Comparison of ENCODE assay signal across 28 cellular contexts in genomic region chr16:67647681-67648080, GRCh38.
"Had no signal": no experiment of that assay in that cellular context is flagged by ENCODE, and none has a peak within 500 bp of the region (broad histone marks: within the 10 kb centered on the region; RNA-seq: fewer than 3 reads in every experiment).

No MANE protein-coding gene starts in this region.

- H3K9me3 ChIP-seq: esophagus squamous epithelium, heart right ventricle, left ventricle myocardium inferior, stomach, tibial artery had no signal

- H3K36me3 ChIP-seq: esophagus squamous epithelium, heart right ventricle, left ventricle myocardium inferior, stomach, tibial artery had no signal

- H3K36me3 Mint-ChIP-seq: natural killer cell treated with Interleukin-12 subunit alpha and Interleukin-12 subunit beta and Interleukin-15 and Interleukin-18, amount 100 ng/mL, for 72 hours; type B pancreatic cell had no signal

- H3K27ac Mint-ChIP-seq: immature natural killer cell; memory B cell; natural killer cell treated with Interleukin-12 subunit alpha and Interleukin-12 subunit beta and Interleukin-15 and Interleukin-18, amount 100 ng/mL, for 72 hours; progenitor cell of endocrine pancreas; type B pancreatic cell had no signal

- H3K9me3 Mint-ChIP-seq: effector memory CD8-positive, alpha-beta T cell; immature natural killer cell; memory B cell; natural killer cell treated with Interleukin-12 subunit alpha and Interleukin-12 subunit beta and Interleukin-15 and Interleukin-18, amount 100 ng/mL, for 72 hours; neural crest cell; type B pancreatic cell had no signal

- ATAC-seq: effector memory CD8-positive, alpha-beta T cell; heart right ventricle; left colon; natural killer cell treated with Interleukin-12 subunit alpha and Interleukin-12 subunit beta and Interleukin-15 and Interleukin-18, amount 100 ng/mL, for 72 hours; sciatic nerve had no signal

- H3K4me3 Mint-ChIP-seq: effector memory CD8-positive, alpha-beta T cell; immature natural killer cell; memory B cell; natural killer cell treated with Interleukin-12 subunit alpha and Interleukin-12 subunit beta and Interleukin-15 and Interleukin-18, amount 100 ng/mL, for 72 hours; neural crest cell; type B pancreatic cell had no signal

- DNase-seq: cortex of kidney; effector memory CD8-positive, alpha-beta T cell; erythroblast; esophagus squamous epithelium; foreskin melanocyte; glutamatergic neuron; heart right ventricle; hippocampal formation; immature natural killer cell; kidney glomerular epithelial cell; left colon; left ventricle myocardium inferior; stimulated activated CD4-positive, alpha-beta T cell treated with anti-CD3 and anti-CD28 coated beads, Interleukin-12 subunit alpha, Interleukin-12 subunit beta, amount 100 ng/mL, for 4 hours; stimulated activated CD4-positive, alpha-beta T cell treated with anti-CD3 and anti-CD28 coated beads, Interleukin-1b, Interleukin-23, amount 100 ng/mL, for 48 hours; stimulated activated CD4-positive, alpha-beta T cell treated with anti-CD3 and anti-CD28 coated beads, Interleukin-4, amount 100 ng/mL, for 1 hour; stimulated activated CD8-positive, alpha-beta memory T cell treated with anti-CD3 and anti-CD28 coated beads, Interleukin-4, amount 100 ng/mL, for 48 hours; stimulated activated naive CD4-positive, alpha-beta T cell treated with Interleukin-2 at 50 U/mL for 16 hours; stomach; tibial artery had no signal

- H3K4me3 ChIP-seq: esophagus squamous epithelium, heart right ventricle, left ventricle myocardium inferior, lung, smooth muscle cell, stomach, tibial artery had no signal

- H3K27ac ChIP-seq: esophagus squamous epithelium, heart right ventricle, left ventricle myocardium inferior, parathyroid adenoma, stomach, tibial artery had no signal
